ENCODE assay signal across 19 cellular contexts in the genomic region with DNA sequence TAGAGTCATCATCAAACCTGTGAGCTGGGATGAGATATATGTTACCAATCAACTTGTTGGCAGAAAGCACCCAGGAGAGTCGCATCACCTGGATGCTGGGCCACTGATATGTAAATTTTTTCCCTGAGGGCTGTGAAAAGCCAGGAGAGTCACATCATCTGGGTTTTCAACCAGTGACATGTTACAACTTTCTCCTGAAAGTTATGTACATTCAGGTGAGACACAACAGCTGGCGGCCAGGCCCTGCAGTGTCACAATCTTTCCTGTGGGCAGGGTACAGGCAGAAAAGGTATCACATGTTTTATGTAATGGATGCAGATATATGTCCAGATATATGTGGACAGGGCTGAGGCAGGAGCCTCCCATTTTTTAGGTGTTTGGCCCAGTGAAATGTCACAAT.
"Had no signal": no experiment of that assay in that cellular context is flagged by ENCODE, and none has a peak within 500 bp of the region (broad histone marks: within the 10 kb centered on the region; RNA-seq: fewer than 3 reads in every experiment).

No MANE protein-coding gene starts in this region.

- H3K4me3 Mint-ChIP-seq: dendritic cell treated with granulocyte-macrophage colony-stimulating factor and Interleukin-4, amounts not matched to agents 40 ng/mL and 50 ng/mL, for 4 days; naive B cell; nephron progenitor cell had no signal

- H3K27me3 ChIP-seq: foreskin keratinocyte, spleen, stomach, upper lobe of left lung, uterus had no signal

- H3K4me1 ChIP-seq: foreskin keratinocyte, parathyroid adenoma, psoas muscle, spleen, stomach, upper lobe of left lung, uterus had no signal

- ATAC-seq: left ventricle myocardium superior had no signal

- H3K9me3 ChIP-seq: psoas muscle, stomach, upper lobe of left lung, uterus had no signal

- H3K9me3 Mint-ChIP-seq: dendritic cell treated with granulocyte-macrophage colony-stimulating factor and Interleukin-4, amounts not matched to agents 40 ng/mL and 50 ng/mL, for 4 days; naive B cell; nephron progenitor cell had no signal

- H3K4me1 Mint-ChIP-seq: nephron progenitor cell had no signal

- DNase-seq: left colon; left ventricle myocardium superior; mesendoderm; naive B cell; nephron progenitor cell; psoas muscle; retina; spleen; stimulated activated CD4-positive, alpha-beta T cell treated with anti-CD3 and anti-CD28 coated beads, Interleukin-15, amount 100 ng/mL, for 24 hours; stimulated activated CD4-positive, alpha-beta T cell treated with anti-CD3 and anti-CD28 coated beads, Interleukin-1b, Interleukin-23, amount 100 ng/mL, for 48 hours; stimulated activated CD4-positive, alpha-beta T cell treated with anti-CD3 and anti-CD28 coated beads, Interleukin-4, amount 100 ng/mL, for 24 hours; stimulated activated naive CD4-positive, alpha-beta T cell; stomach; upper lobe of left lung; uterus had no signal

- H3K27me3 Mint-ChIP-seq: dendritic cell treated with granulocyte-macrophage colony-stimulating factor and Interleukin-4, amounts not matched to agents 40 ng/mL and 50 ng/mL, for 4 days; naive B cell had no signal

- H3K9ac ChIP-seq: parathyroid adenoma had no signal

- H3K4me3 ChIP-seq: lung, psoas muscle, spleen, stomach, upper lobe of left lung, uterus had no signal

- H3K36me3 ChIP-seq: uterus had no signal

- H3K27ac Mint-ChIP-seq: dendritic cell treated with granulocyte-macrophage colony-stimulating factor and Interleukin-4, amounts not matched to agents 40 ng/mL and 50 ng/mL, for 4 days; naive B cell had no signal

- H3K27ac ChIP-seq: foreskin keratinocyte, parathyroid adenoma, psoas muscle, spleen, stomach, upper lobe of left lung, uterus had no signal
